In the genomic region with DNA sequence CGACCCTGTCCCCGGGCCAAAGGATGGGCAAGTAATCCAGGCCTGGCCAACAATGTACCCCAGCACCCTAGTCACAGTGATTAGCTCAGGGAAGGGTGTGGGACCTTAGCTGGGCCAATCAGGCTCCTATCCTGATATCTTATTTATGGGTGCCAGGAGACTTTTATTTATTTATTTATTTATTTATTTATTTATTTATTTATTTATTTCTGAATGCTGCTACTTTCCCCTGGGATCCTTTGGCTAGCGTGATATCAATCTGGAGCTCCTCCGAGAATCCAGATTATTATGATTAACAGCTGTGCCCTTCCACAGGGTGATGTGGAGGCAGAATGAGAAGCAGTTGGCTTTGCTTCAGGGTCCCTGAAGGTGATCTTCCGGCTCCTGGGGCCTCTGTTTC, we compare ENCODE assay signal across 1 cellular context.
A peak's percentile ranks its signal among the peaks of the same experiment; 100 is the strongest.
TF ChIP-seq lines count a peak whose summit lies in the region.

No MANE protein-coding gene starts in this region.

TF ChIP-seq in HEK293, 187 proteins besides CTCF, POLR2A, EP300 and RAD21 (continued from another document):
- TF ChIP-seq, protein P1, sequence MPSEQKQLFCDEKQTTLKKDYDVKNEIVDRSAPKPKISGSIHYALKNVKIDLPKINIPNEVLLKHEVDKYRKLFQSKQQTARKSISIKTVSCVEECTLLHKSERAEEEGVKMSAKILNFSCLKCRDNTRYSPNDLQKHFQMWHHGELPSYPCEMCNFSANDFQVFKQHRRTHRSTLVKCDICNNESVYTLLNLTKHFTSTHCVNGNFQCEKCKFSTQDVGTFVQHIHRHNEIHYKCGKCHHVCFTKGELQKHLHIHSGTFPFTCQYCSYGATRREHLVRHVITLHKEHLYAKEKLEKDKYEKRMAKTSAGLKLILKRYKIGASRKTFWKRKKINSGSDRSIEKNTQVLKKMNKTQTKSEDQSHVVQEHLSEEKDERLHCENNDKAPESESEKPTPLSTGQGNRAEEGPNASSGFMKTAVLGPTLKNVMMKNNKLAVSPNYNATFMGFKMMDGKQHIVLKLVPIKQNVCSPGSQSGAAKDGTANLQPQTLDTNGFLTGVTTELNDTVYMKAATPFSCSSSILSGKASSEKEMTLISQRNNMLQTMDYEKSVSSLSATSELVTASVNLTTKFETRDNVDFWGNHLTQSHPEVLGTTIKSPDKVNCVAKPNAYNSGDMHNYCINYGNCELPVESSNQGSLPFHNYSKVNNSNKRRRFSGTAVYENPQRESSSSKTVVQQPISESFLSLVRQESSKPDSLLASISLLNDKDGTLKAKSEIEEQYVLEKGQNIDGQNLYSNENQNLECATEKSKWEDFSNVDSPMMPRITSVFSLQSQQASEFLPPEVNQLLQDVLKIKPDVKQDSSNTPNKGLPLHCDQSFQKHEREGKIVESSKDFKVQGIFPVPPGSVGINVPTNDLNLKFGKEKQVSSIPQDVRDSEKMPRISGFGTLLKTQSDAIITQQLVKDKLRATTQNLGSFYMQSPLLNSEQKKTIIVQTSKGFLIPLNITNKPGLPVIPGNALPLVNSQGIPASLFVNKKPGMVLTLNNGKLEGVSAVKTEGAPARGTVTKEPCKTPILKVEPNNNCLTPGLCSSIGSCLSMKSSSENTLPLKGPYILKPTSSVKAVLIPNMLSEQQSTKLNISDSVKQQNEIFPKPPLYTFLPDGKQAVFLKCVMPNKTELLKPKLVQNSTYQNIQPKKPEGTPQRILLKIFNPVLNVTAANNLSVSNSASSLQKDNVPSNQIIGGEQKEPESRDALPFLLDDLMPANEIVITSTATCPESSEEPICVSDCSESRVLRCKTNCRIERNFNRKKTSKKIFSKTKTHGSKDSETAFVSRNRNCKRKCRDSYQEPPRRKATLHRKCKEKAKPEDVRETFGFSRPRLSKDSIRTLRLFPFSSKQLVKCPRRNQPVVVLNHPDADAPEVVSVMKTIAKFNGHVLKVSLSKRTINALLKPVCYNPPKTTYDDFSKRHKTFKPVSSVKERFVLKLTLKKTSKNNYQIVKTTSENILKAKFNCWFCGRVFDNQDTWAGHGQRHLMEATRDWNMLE (tag by site-specific recombination; conservative IDR thresholded peaks at IDR 0.05; ENCODE audit: low read depth), result peak; percentile 91
- TF ChIP-seq, protein P2, sequence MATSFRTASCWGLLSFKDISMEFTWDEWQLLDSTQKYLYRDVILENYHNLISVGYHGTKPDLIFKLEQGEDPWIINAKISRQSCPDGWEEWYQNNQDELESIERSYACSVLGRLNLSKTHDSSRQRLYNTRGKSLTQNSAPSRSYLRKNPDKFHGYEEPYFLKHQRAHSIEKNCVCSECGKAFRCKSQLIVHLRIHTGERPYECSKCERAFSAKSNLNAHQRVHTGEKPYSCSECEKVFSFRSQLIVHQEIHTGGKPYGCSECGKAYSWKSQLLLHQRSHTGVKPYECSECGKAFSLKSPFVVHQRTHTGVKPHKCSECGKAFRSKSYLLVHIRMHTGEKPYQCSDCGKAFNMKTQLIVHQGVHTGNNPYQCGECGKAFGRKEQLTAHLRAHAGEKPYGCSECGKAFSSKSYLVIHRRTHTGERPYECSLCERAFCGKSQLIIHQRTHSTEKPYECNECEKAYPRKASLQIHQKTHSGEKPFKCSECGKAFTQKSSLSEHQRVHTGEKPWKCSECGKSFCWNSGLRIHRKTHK (tag by site-specific recombination; IDR thresholded peaks at IDR 0.05), result no peak
- TF ChIP-seq ZNF621 (tag by site-specific recombination; IDR thresholded peaks at IDR 0.05) (no peak), ZNF140 (tag by site-specific recombination; IDR thresholded peaks at IDR 0.05) (peak; percentile 70; the same call in 1 of the 2 replicates), ZNF558 (tag by site-specific recombination; IDR thresholded peaks at IDR 0.05) (peak; percentile 57; the same call in 1 of the 2 replicates), ZNF629 (tag by site-specific recombination; IDR thresholded peaks at IDR 0.05) (peak; percentile 56; the same call in 1 of the 2 replicates), ZNF426 (tag by site-specific recombination; IDR thresholded peaks at IDR 0.05) (peak; percentile 91), ZXDB (tag by site-specific recombination; IDR thresholded peaks at IDR 0.05) (peak; percentile 46; the same call in 1 of the 2 replicates), ZNF223 (tag by site-specific recombination; IDR thresholded peaks at IDR 0.05) (0 out of 2 replicates have a peak, but pooled peaks have one; percentile 37), ZBTB1 (tag by site-specific recombination; IDR thresholded peaks at IDR 0.05) (0 out of 2 replicates have a peak, but pooled peaks have one; percentile 50), ZNF510 (tag by site-specific recombination; IDR thresholded peaks at IDR 0.05; ENCODE audit: insufficient replicate concordance) (peak; percentile 69), KLF10 (tag by site-specific recombination; IDR thresholded peaks at IDR 0.05) (no peak), GLI2 (tag by site-specific recombination; IDR thresholded peaks at IDR 0.05; ENCODE audit: borderline replicate concordance, low read depth) (peak; percentile 58; the same call in 1 of the 2 replicates), ZNF660 (tag by site-specific recombination; IDR thresholded peaks at IDR 0.05) (no peak)
- TF ChIP-seq, protein P3, sequence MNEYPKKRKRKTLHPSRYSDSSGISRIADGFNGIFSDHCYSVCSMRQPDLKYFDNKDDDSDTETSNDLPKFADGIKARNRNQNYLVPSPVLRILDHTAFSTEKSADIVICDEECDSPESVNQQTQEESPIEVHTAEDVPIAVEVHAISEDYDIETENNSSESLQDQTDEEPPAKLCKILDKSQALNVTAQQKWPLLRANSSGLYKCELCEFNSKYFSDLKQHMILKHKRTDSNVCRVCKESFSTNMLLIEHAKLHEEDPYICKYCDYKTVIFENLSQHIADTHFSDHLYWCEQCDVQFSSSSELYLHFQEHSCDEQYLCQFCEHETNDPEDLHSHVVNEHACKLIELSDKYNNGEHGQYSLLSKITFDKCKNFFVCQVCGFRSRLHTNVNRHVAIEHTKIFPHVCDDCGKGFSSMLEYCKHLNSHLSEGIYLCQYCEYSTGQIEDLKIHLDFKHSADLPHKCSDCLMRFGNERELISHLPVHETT (tag by site-specific recombination; IDR thresholded peaks at IDR 0.05), result 0 out of 2 replicates have a peak, but pooled peaks have one; percentile 19
- TF ChIP-seq, protein P4, sequence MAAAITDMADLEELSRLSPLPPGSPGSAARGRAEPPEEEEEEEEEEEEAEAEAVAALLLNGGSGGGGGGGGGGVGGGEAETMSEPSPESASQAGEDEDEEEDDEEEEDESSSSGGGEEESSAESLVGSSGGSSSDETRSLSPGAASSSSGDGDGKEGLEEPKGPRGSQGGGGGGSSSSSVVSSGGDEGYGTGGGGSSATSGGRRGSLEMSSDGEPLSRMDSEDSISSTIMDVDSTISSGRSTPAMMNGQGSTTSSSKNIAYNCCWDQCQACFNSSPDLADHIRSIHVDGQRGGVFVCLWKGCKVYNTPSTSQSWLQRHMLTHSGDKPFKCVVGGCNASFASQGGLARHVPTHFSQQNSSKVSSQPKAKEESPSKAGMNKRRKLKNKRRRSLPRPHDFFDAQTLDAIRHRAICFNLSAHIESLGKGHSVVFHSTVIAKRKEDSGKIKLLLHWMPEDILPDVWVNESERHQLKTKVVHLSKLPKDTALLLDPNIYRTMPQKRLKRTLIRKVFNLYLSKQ (tag by site-specific recombination; IDR thresholded peaks at IDR 0.05; ENCODE audit: borderline replicate concordance), result peak; percentile 64; the same call in 1 of the 2 replicates
TF ChIP-seq in HEK293: peak in this region for 26.
